In genomic region chr3:162525052-162525451, GRCh38 we compare ENCODE assay signal across 11 cellular contexts.
A peak's percentile ranks its signal among the peaks of the same experiment; 100 is the strongest.
DNase-seq lines count a peak whose midpoint lies in the region; ATAC-seq and TF ChIP-seq lines count a peak whose summit lies in the region.
"Had no signal": no experiment of that assay in that cellular context is flagged by ENCODE, and none has a peak within 500 bp of the region (broad histone marks: within the 10 kb centered on the region; RNA-seq: fewer than 3 reads in every experiment).

No MANE protein-coding gene starts in this region.

- TF ChIP-seq CTCF in heart right ventricle (IDR thresholded peaks at IDR 0.05), result no peak
- TF ChIP-seq CTCF in sigmoid colon (IDR thresholded peaks at IDR 0.05), result no peak

- no peaks in the 10 kb centered on the region for H3K36me3 ChIP-seq in heart right ventricle
- H3K36me3 ChIP-seq in sigmoid colon, result no peaks in the 10 kb centered on the region

- H3K4me1 ChIP-seq in heart right ventricle (no peaks in the 10 kb centered on the region), sigmoid colon (peaks cover 0 to 6% (median 0%) of the 10 kb centered on the region in 4 donors)
- H3K4me1 ChIP-seq: testis had no signal

- TF ChIP-seq EP300 in sigmoid colon (IDR thresholded peaks at IDR 0.05), result no peak

- intact Hi-C loops in heart right ventricle (cut with DNase I) (no loop called here), sigmoid colon (cut with DNase I) (no loop called here)

- no peaks in the 10 kb centered on the region for H3K27me3 ChIP-seq in heart right ventricle
- H3K27me3 ChIP-seq in sigmoid colon, result no peaks in the 10 kb centered on the region
- H3K27me3 ChIP-seq: testis had no signal

- 46 to 57% methylated on average over 2 of the region's 2 CpGs for WGBS in heart right ventricle, 2 donors
- WGBS in sigmoid colon, 2 donors, result 50 to 57% methylated on average over 2 of the region's 2 CpGs

- TF ChIP-seq POLR2A in sigmoid colon (IDR thresholded peaks at IDR 0.05), result no peak

- ATAC-seq in heart right ventricle (peak in 6 of 8 donors; percentile 29 to 69 (median 46)), HG03378 (IDR thresholded peaks at IDR 0.05; ENCODE audit: unreplicated experiment) (no peak), GM18511 (IDR thresholded peaks at IDR 0.05; ENCODE audit: unreplicated experiment) (no peak)
- ATAC-seq: HepG2 had no signal

- peaks cover 0 to 3% (median 0%) of the 10 kb centered on the region in 11 donors for H3K9me3 ChIP-seq in heart right ventricle
- H3K9me3 ChIP-seq in sigmoid colon, result no peaks in the 10 kb centered on the region
- H3K9me3 ChIP-seq: testis had no signal

- H3K27ac ChIP-seq in heart right ventricle, result no peak overlapping the region
- peak overlapping the region in 1 of 4 donors; percentile 4 for H3K27ac ChIP-seq in sigmoid colon
- H3K27ac ChIP-seq: testis had no signal

- DNase-seq in GM04503 (ENCODE audit: low read depth), result peak; percentile 96
- peak; percentile 47 for DNase-seq in amniotic stem cell (lab: John Stamatoyannopoulos, UW)
- DNase-seq in heart right ventricle, result peak in 1 of 2 donors; percentile 3
- peak; percentile 67 for DNase-seq in sigmoid colon
- no peak for DNase-seq in Ammon's horn (ENCODE audit: low spot score)
- DNase-seq in T1000 (lab: John Stamatoyannopoulos, UW), result no peak
- DNase-seq: DMS53, testis had no signal

- H3K4me3 ChIP-seq in heart right ventricle (no peak overlapping the region), sigmoid colon (no peak overlapping the region)
- H3K4me3 ChIP-seq: testis had no signal

Comparison
In these comparisons a context has a peak if more than half of its experiments do, and no peak if none do; other contexts are left out.
1. DNase-seq: peak in GM04503 (single experiment), amniotic stem cell (single experiment) and sigmoid colon (single experiment); none in Ammon's horn (single experiment) and T1000 (single experiment).
2. ATAC-seq: peak in heart right ventricle (6 of 8); none in HG03378 (single experiment) and GM18511 (single experiment).